Comparison of ENCODE assay signal across 28 cellular contexts in genomic region chr19:30115947-30116346, GRCh38.
"Had no signal": no experiment of that assay in that cellular context is flagged by ENCODE, and none has a peak within 500 bp of the region (broad histone marks: within the 10 kb centered on the region; RNA-seq: fewer than 3 reads in every experiment).

No MANE protein-coding gene starts in this region.

- ATAC-seq: activated T-cell treated with anti-CD3 and anti-CD28 coated beads, Interleukin-2, amount 50 U/mL, for 72 hours; body of pancreas; gastroesophageal sphincter; T-helper 17 cell had no signal

- H3K36me3 ChIP-seq: colonic mucosa, esophagus squamous epithelium, gastroesophageal sphincter had no signal

- H3K4me3 ChIP-seq: body of pancreas, colonic mucosa, esophagus squamous epithelium, gastroesophageal sphincter had no signal

- DNase-seq: activated CD4-positive, alpha-beta memory T cell treated with anti-CD3 and anti-CD28 coated beads, Interleukin-2, amount 10 ng/mL, durations not matched to agents 7 days and 5 days; activated CD4-positive, alpha-beta T cell treated with anti-CD3 and anti-CD28 coated beads for 1 hour; activated CD4-positive, alpha-beta T cell treated with anti-CD3 and anti-CD28 coated beads for 4 hours; activated CD4-positive, alpha-beta T cell treated with anti-CD3 and anti-CD28 coated beads, Interleukin-2, amount 10 ng/mL, durations not matched to agents 7 days and 5 days; activated CD4-positive, alpha-beta T cell treated with anti-CD3 and anti-CD28 coated beads, Interleukin-2, amount 50 U/mL, for 4 hours; activated CD8-positive, alpha-beta memory T cell treated with anti-CD3 and anti-CD28 coated beads, Interleukin-2, amount 50 U/mL, for 48 hours; activated gamma-delta T cell treated with Interleukin-2 at 50 U/mL for 16 hours; activated naive CD4-positive, alpha-beta T cell treated with anti-CD3 and anti-CD28 coated beads, Interleukin-2, amount 50 U/mL, for 16 hours; activated naive CD4-positive, alpha-beta T cell treated with Interleukin-2 at 50 U/mL for 16 hours; activated T-cell treated with anti-CD3 and anti-CD28 coated beads for 4 hours; activated T-cell treated with anti-CD3 and anti-CD28 coated beads, Interleukin-2, amount 50 U/mL, for 24 hours; activated T-cell treated with anti-CD3 and anti-CD28 coated beads, Interleukin-2, amount 50 U/mL, for 72 hours; amniotic stem cell; anterior cingulate cortex; body of pancreas; caudate nucleus; cerebellar nuclear complex; colonic mucosa; effector CD8-positive, alpha-beta T cell; esophagus squamous epithelium; foreskin melanocyte; T-helper 1 cell; T-helper 17 cell; T1000 had no signal

- H3K9me3 ChIP-seq: body of pancreas, colonic mucosa, esophagus squamous epithelium, gastroesophageal sphincter had no signal

- H3K27ac ChIP-seq: body of pancreas, colonic mucosa, epithelial cell of prostate, esophagus squamous epithelium, gastroesophageal sphincter had no signal

- H3K27me3 ChIP-seq: body of pancreas, colonic mucosa had no signal

- H3K4me1 ChIP-seq: body of pancreas, colonic mucosa, esophagus squamous epithelium, gastroesophageal sphincter had no signal

- FAIRE-seq: endometrium, endothelial cell of umbilical vein had no signal
